ENCODE assay signal across 8 cellular contexts in the genomic region with DNA sequence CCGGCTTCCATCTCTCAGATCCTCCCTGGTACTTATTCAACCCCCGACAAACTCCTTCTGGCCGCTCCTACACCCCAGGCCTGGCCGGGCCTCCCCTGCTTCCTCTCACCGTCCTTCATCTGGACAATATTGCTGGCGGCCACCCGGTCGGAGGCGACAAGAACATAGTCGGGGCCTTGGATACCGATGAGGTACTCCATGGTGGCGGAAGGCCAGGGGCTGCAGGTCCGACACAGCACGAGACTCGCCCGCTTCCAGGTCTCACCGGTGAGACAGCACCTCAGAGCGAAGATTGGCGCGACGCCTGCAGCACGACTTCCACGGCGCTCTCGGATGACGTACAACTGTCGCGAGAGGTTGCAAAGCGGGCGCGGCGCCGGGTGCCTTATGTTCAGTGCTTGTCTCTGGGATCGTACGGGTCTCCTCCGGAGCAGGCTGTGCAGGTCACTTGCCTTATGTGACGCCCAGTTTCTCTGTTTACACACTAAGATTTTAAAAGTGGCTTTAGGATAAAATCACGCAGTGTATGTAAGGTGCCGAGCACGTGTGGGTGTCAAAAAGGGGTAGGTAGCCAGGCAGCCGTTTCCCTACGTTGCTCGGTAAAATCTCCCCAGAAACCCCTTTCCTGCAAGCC. TPM values are rescaled to one million over a fixed set of nuclear protein-coding genes. Genes with fewer than 3 reads are reported as not detected.
A peak's percentile ranks its signal among the peaks of the same experiment; 100 is the strongest.
DNase-seq lines count a peak whose midpoint lies in the region; ATAC-seq and TF ChIP-seq lines count a peak whose summit lies in the region.

A gene (minus strand): TSS at position 294 of the 634 bp plus-strand sequence. CDS start 94 bp downstream, at position 200.

- H3K9me3 ChIP-seq in MM.1S (replicated peaks; ENCODE audit: insufficient read depth, low read length): no peaks in the 10 kb centered on the region

- intact Hi-C loops in natural killer cell (cut with micrococcal nuclease): loop anchor here (1.0 to 5.0 kb wide), 2 partner anchors 74 kb away; no protein-coding TSS in a partner anchor

- H3K36me3 ChIP-seq in H7 (replicated peaks; ENCODE audit: control insufficient read depth, insufficient read depth, low read length): no peaks in the 10 kb centered on the region
- no peaks in the 10 kb centered on the region for H3K36me3 ChIP-seq in MM.1S (replicated peaks; ENCODE audit: insufficient read depth, low read length)

- no peaks in the 10 kb centered on the region for H3K9me3 Mint-ChIP-seq in natural killer cell

- H3K27ac ChIP-seq in MM.1S (ENCODE audit: low read length): peak within 1 kb of the TSS; percentile 95

- H3K36me3 Mint-ChIP-seq in natural killer cell: peaks cover 6% of the 10 kb centered on the region

- peaks cover 30% of the 10 kb centered on the region for H3F3A ChIP-seq in MM.1S (ENCODE audit: insufficient read depth, low read length)

- H4K20me1 ChIP-seq in MM.1S (ENCODE audit: insufficient read depth, low read length): peaks cover 13% of the 10 kb centered on the region; the same call in 1 of the 2 replicates

- peak within 1 kb of the TSS; percentile 96 for H3K9ac ChIP-seq in MM.1S (ENCODE audit: low read length)

- peak within 1 kb of the TSS; percentile 98 for H3K4me3 ChIP-seq in H7 (ENCODE audit: insufficient read depth, low read depth, low read length)
- peak within 1 kb of the TSS; percentile 98 for H3K4me3 ChIP-seq in MM.1S (ENCODE audit: low read length)
- H3K4me3 ChIP-seq in fibroblast of pulmonary artery (replicated peaks; ENCODE audit: low read depth, low read length): peak within 1 kb of the TSS; percentile 99

- peak; percentile 94 for ATAC-seq in natural killer cell

- peaks cover 12 to 25% of the 10 kb centered on the region in 2 donors for H3K27me3 Mint-ChIP-seq in natural killer cell (ENCODE audit: low read depth in 2 of 2)

- peak within 1 kb of the TSS; percentile 69 for H3K4me2 ChIP-seq in MM.1S (ENCODE audit: low read depth, low read length)

- peaks cover 20% of the 10 kb centered on the region for H3K4me1 ChIP-seq in MM.1S (ENCODE audit: low read length)

- peak within 1 kb of the TSS; percentile 99 to 100 for H3K27ac Mint-ChIP-seq in natural killer cell

- H3K27me3 ChIP-seq in H7 (ENCODE audit: control insufficient read depth, insufficient read depth, low read length) (peaks cover 10% of the 10 kb centered on the region; the same call in 1 of the 2 replicates), MM.1S (replicated peaks; ENCODE audit: insufficient read depth, low read length) (0 out of 2 replicates have a peak, but pooled peaks cover 9% of the 10 kb centered on the region)

- peak within 1 kb of the TSS; percentile 100 for H3K4me3 Mint-ChIP-seq in natural killer cell

- no peak for TF ChIP-seq CTCF in MM.1S (IDR thresholded peaks at IDR 0.05; ENCODE audit: low read length)
- TF ChIP-seq CTCF in fibroblast of pulmonary artery (IDR thresholded peaks at IDR 0.05; ENCODE audit: low read length, missing control alignments): no peak
- no peak for TF ChIP-seq CTCF in natural killer cell (IDR thresholded peaks at IDR 0.05)

- H3K79me2 ChIP-seq in MM.1S (ENCODE audit: low read length): peaks cover 49% of the 10 kb centered on the region

- DNase-seq in ELF-1 (ENCODE audit: low read depth, low spot score) (peak; percentile 98), H7 (peak; percentile 89), MM.1S (peak; percentile 98), SHP77 treated with DMSO at 0.1 percent for 48 hours (lab: John Stamatoyannopoulos, UW) (peak; percentile 91), fibroblast of pulmonary artery (ENCODE audit: low read depth) (peak; percentile 97), natural killer cell (peak; percentile 97)
- peak; percentile 98 for DNase-seq in activated effector memory CD4-positive, alpha-beta T cell treated with anti-CD3 and anti-CD28 coated beads, Interleukin-2, amount 50 U/mL, for 16 hours
- DNase-seq in stimulated activated naive CD4-positive, alpha-beta T cell (lab: John Stamatoyannopoulos, UW): peak; percentile 87 to 95 (median 93)

- H3K9me2 ChIP-seq in MM.1S (replicated peaks; ENCODE audit: insufficient read depth, low read length): no peaks in the 10 kb centered on the region

- H3K4me1 Mint-ChIP-seq in natural killer cell: peaks cover 33 to 34% of the 10 kb centered on the region in 2 donors

- peak within 1 kb of the TSS; percentile 87 for H2AFZ ChIP-seq in MM.1S (ENCODE audit: low read length)

RNA-seq across cellular contexts. Expression of the gene that starts here (rescaled TPM):
- 48.4 and 50.6 TPM in 2 replicates for total RNA-seq in H7 (2014; rRNA removed; shearing (Covaris generic))
- 10 to 100 TPM; 37.0 to 45.0 (median 37.3) TPM for total RNA-seq in natural killer cell

Comparison
In these comparisons a context has a peak if more than half of its experiments do, and no peak if none do; other contexts are left out.
1. Peak in every context shown above with its lines: DNase-seq, ATAC-seq, H3K4me3 ChIP-seq and H3K27ac ChIP-seq.